33 cellular contexts compared by ENCODE assay signal in the genomic region with DNA sequence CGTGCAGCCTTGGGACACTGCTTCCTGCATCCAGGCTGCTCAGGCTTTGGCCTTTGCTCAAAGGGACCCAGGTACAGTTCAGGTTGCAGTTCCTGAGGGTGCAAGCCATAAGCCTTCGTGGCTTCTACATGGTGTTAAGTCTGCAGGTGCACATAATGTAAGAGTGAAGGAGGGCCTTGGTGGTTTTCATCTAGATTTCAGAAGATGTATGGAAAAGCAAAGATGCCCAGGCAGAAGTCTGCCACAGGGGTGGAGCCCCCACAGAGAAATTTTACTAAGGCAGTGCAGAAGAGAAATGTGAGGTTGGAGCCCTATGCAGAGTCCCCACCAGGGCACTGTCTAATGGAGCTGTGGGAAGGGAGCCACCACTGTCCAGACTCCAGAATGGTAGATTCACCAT.
"Had no signal": no experiment of that assay in that cellular context is flagged by ENCODE, and none has a peak within 500 bp of the region (broad histone marks: within the 10 kb centered on the region; RNA-seq: fewer than 3 reads in every experiment).

No MANE protein-coding gene starts in this region.

- H3K36me3 ChIP-seq: adrenal gland, ascending aorta, brain microvascular endothelial cell, breast epithelium, cardiac muscle cell had no signal

- ATAC-seq: activated naive CD4-positive, alpha-beta T cell treated with anti-CD3 and anti-CD28 coated beads, Interleukin-2, amount 50 U/mL, for 72 hours; activated naive CD8-positive, alpha-beta T cell treated with anti-CD3 and anti-CD28 coated beads, Interleukin-2, amount 50 U/mL, for 24 hours; activated T-cell treated with anti-CD3 and anti-CD28 coated beads, Interleukin-2, amount 50 U/mL, for 4 hours; activated T-cell treated with anti-CD3 and anti-CD28 coated beads, Interleukin-2, amount 50 U/mL, for 72 hours; activated T-helper 17 cell treated with anti-CD3 and anti-CD28 coated beads, Interleukin-2, amount 50 U/mL, for 72 hours; body of pancreas had no signal

- H3K27ac ChIP-seq: adrenal gland, ascending aorta, body of pancreas, brain microvascular endothelial cell, breast epithelium, cardiac muscle cell had no signal

- H3K9me3 ChIP-seq: ascending aorta had no signal

- H3K4me1 ChIP-seq: ascending aorta, body of pancreas, breast epithelium had no signal

- FAIRE-seq: astrocyte, bronchial epithelial cell had no signal

- H3K4me3 ChIP-seq: adrenal gland, ascending aorta, body of pancreas, breast epithelium, cardiac muscle cell had no signal

- H3K27me3 ChIP-seq: adrenal gland, ascending aorta, body of pancreas, brain microvascular endothelial cell, breast epithelium, cardiac muscle cell had no signal

- DNase-seq: activated effector memory CD4-positive, alpha-beta T cell treated with anti-CD3 and anti-CD28 coated beads, Interleukin-2, amount 50 U/mL, for 16 hours; activated effector memory CD4-positive, alpha-beta T cell treated with Interleukin-2 at 50 U/mL for 16 hours; activated gamma-delta T cell; activated gamma-delta T cell treated with Interleukin-2 at 50 U/mL for 16 hours; activated naive CD4-positive, alpha-beta T cell; activated naive CD4-positive, alpha-beta T cell treated with anti-CD3 and anti-CD28 coated beads for 36 hours; activated naive CD4-positive, alpha-beta T cell treated with anti-CD3 and anti-CD28 coated beads, Interleukin-2, amount 10 ng/mL, durations not matched to agents 7 days and 5 days; activated naive CD4-positive, alpha-beta T cell treated with Interleukin-2 at 50 U/mL for 16 hours; activated naive CD8-positive, alpha-beta T cell treated with anti-CD3 and anti-CD28 coated beads for 36 hours; activated naive CD8-positive, alpha-beta T cell treated with anti-CD3 and anti-CD28 coated beads, Interleukin-2, amount 10 ng/mL, durations not matched to agents 7 days and 5 days; activated naive CD8-positive, alpha-beta T cell treated with anti-CD3 and anti-CD28 coated beads, Interleukin-2, amount 50 U/mL, for 24 hours; activated T-cell treated with anti-CD3 and anti-CD28 coated beads, Interleukin-2, amount 50 U/mL, for 1 hour; activated T-cell treated with anti-CD3 and anti-CD28 coated beads, Interleukin-2, amount 50 U/mL, for 24 hours; activated T-cell treated with anti-CD3 and anti-CD28 coated beads, Interleukin-2, amount 50 U/mL, for 4 hours; activated T-cell treated with anti-CD3 and anti-CD28 coated beads, Interleukin-2, amount 50 U/mL, for 48 hours; activated T-cell treated with anti-CD3 and anti-CD28 coated beads, Interleukin-2, amount 50 U/mL, for 72 hours; adrenal gland; amniotic stem cell; amygdala; anterior cingulate cortex; aorta; body of pancreas; brain microvascular endothelial cell; caudate nucleus; central memory CD4-positive, alpha-beta T cell; cerebellar nuclear complex had no signal
